In the genomic region with DNA sequence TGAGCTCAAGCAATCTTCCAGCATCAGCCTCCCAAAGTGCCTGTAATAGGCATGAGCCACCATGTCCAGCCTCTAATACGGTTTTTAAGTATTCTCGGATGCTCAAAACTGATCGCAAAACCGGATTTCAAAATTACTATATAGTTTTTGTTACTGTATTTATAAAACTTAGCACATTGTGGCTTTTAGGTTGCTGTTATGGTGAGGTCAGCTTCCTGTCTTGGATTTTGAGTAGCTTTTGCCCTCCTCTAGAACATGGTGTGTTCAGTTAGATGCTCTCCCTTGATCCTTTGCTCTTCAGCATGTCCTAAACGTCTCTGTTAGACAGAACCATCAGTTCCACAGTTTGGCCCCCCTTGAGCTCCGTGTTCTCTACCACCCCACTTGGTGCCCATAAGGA, we compare ENCODE assay signal across 1 cellular context.
TF ChIP-seq lines count a peak whose summit lies in the region.

No MANE protein-coding gene starts in this region.

TF ChIP-seq in WTC11, 78 proteins besides CTCF, POLR2A, EP300 and RAD21 (continued from another document):
- TF ChIP-seq, protein P1, sequence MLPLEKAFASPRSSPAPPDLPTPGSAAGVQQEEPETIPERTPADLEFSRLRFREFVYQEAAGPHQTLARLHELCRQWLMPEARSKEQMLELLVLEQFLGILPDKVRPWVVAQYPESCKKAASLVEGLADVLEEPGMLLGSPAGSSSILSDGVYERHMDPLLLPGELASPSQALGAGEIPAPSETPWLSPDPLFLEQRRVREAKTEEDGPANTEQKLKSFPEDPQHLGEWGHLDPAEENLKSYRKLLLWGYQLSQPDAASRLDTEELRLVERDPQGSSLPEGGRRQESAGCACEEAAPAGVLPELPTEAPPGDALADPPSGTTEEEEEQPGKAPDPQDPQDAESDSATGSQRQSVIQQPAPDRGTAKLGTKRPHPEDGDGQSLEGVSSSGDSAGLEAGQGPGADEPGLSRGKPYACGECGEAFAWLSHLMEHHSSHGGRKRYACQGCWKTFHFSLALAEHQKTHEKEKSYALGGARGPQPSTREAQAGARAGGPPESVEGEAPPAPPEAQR (CRISPR knock-in tag; IDR thresholded peaks at IDR 0.05): no peak
- TF ChIP-seq, protein P2, sequence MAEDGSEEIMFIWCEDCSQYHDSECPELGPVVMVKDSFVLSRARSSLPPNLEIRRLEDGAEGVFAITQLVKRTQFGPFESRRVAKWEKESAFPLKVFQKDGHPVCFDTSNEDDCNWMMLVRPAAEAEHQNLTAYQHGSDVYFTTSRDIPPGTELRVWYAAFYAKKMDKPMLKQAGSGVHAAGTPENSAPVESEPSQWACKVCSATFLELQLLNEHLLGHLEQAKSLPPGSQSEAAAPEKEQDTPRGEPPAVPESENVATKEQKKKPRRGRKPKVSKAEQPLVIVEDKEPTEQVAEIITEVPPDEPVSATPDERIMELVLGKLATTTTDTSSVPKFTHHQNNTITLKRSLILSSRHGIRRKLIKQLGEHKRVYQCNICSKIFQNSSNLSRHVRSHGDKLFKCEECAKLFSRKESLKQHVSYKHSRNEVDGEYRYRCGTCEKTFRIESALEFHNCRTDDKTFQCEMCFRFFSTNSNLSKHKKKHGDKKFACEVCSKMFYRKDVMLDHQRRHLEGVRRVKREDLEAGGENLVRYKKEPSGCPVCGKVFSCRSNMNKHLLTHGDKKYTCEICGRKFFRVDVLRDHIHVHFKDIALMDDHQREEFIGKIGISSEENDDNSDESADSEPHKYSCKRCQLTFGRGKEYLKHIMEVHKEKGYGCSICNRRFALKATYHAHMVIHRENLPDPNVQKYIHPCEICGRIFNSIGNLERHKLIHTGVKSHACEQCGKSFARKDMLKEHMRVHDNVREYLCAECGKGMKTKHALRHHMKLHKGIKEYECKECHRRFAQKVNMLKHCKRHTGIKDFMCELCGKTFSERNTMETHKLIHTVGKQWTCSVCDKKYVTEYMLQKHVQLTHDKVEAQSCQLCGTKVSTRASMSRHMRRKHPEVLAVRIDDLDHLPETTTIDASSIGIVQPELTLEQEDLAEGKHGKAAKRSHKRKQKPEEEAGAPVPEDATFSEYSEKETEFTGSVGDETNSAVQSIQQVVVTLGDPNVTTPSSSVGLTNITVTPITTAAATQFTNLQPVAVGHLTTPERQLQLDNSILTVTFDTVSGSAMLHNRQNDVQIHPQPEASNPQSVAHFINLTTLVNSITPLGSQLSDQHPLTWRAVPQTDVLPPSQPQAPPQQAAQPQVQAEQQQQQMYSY (CRISPR knock-in tag; IDR thresholded peaks at IDR 0.05): no peak
- TF ChIP-seq, protein P3, sequence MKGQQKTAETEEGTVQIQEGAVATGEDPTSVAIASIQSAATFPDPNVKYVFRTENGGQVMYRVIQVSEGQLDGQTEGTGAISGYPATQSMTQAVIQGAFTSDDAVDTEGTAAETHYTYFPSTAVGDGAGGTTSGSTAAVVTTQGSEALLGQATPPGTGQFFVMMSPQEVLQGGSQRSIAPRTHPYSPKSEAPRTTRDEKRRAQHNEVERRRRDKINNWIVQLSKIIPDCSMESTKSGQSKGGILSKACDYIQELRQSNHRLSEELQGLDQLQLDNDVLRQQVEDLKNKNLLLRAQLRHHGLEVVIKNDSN (CRISPR knock-in tag; IDR thresholded peaks at IDR 0.05): no peak
- no peak for TF ChIP-seq GRHL2 (CRISPR knock-in tag; IDR thresholded peaks at IDR 0.05; ENCODE audit: insufficient replicate concordance, severe bottlenecking)
